ENCODE assay signal across 12 cellular contexts in genomic region chr3:15430624-15431023, GRCh38.
"Had no signal": no experiment of that assay in that cellular context is flagged by ENCODE, and none has a peak within 500 bp of the region (broad histone marks: within the 10 kb centered on the region; RNA-seq: fewer than 3 reads in every experiment).

No MANE protein-coding gene starts in this region.

- DNase-seq: activated CD4-positive, alpha-beta T cell treated with anti-CD3 and anti-CD28 coated beads for 36 hours; activated naive CD4-positive, alpha-beta T cell treated with Interleukin-2 at 50 U/mL for 16 hours; activated T-cell treated with anti-CD3 and anti-CD28 coated beads, Interleukin-2, amount 50 U/mL, for 1 hour; effector memory CD4-positive, alpha-beta T cell; gastrocnemius medialis; kidney; small intestine; SW 1271; T1000; thyroid gland; uterus had no signal

- ATAC-seq: activated CD4-positive, alpha-beta T cell treated with anti-CD3 and anti-CD28 coated beads for 36 hours; gastrocnemius medialis had no signal

- H3K4me3 ChIP-seq: gastrocnemius medialis, thyroid gland, uterus had no signal

- H3K4me3 Mint-ChIP-seq: activated CD4-positive, alpha-beta T cell treated with anti-CD3 and anti-CD28 coated beads for 36 hours; central memory CD8-positive, alpha-beta T cell had no signal

- H3K4me1 ChIP-seq: uterus had no signal

- H3K27me3 ChIP-seq: gastrocnemius medialis, thyroid gland, uterus had no signal

- H3K9me3 Mint-ChIP-seq: central memory CD8-positive, alpha-beta T cell had no signal

- H3K27me3 Mint-ChIP-seq: activated CD4-positive, alpha-beta T cell treated with anti-CD3 and anti-CD28 coated beads for 36 hours; central memory CD8-positive, alpha-beta T cell had no signal

- H3K36me3 ChIP-seq: uterus had no signal

- H3K9me3 ChIP-seq: gastrocnemius medialis, thyroid gland, uterus had no signal

- H3K27ac ChIP-seq: gastrocnemius medialis, thyroid gland, uterus had no signal
